In genomic region chr3:131026321-131027151, GRCh38 we compare ENCODE assay signal across 8 cellular contexts. TPM values are rescaled to one million over a fixed set of nuclear protein-coding genes. Genes with fewer than 3 reads are reported as not detected.
DNase-seq lines count a peak whose midpoint lies in the region; ATAC-seq lines count a peak whose summit lies in the region.

TSS of gene ASTE1 (minus strand) at chr3:131026825. CDS start at chr3:131025306, 1,519 bp downstream.
TSS of gene NEK11 (plus strand) at chr3:131026877. CDS start at chr3:131029709, 2,832 bp downstream.

- no peaks in the 10 kb centered on the region for H3K9me3 ChIP-seq in endocrine pancreas (ENCODE audit: control insufficient read depth, low read length)

- peaks cover 14% of the 10 kb centered on the region for H3K4me1 ChIP-seq in endocrine pancreas (ENCODE audit: control insufficient read depth, insufficient read depth, low read length)

- H3K27me3 ChIP-seq in endocrine pancreas (ENCODE audit: control insufficient read depth, insufficient read depth, low read length), result no peaks in the 10 kb centered on the region

- ATAC-seq in GM21360 (IDR thresholded peaks at IDR 0.05; ENCODE audit: unreplicated experiment), result peak; percentile 97

- peak within 1 kb of the TSS; percentile 76 for H3K4me3 ChIP-seq in endocrine pancreas (ENCODE audit: control insufficient read depth, insufficient read depth, low read length)

- DNase-seq in COLO829 (ENCODE audit: low spot score) (peak; percentile 81), HT-29 (ENCODE audit: low spot score) (peak; percentile 93), mesenteric fat pad (ENCODE audit: low spot score) (peak; percentile 95)
- DNase-seq in NK-92 treated with Interleukin-12 subunit alpha and Interleukin-12 subunit beta, amount 100 ng/mL, for 24 hours (lab: John Stamatoyannopoulos, UW), result peak; percentile 78
- DNase-seq in activated CD8-positive, alpha-beta memory T cell treated with anti-CD3 and anti-CD28 coated beads for 48 hours (ENCODE audit: low read depth in 2 of 3, low spot score in 2 of 3), result peak; percentile 69 to 83 (median 72)
- peak; percentile 73 for DNase-seq in stimulated activated CD8-positive, alpha-beta memory T cell treated with anti-CD3 and anti-CD28 coated beads, Interleukin-15, amount 100 ng/mL, for 24 hours (ENCODE audit: low read depth)

- H3K36me3 ChIP-seq in endocrine pancreas (ENCODE audit: control insufficient read depth, insufficient read depth, low read length), result no peaks in the 10 kb centered on the region

- H3K9ac ChIP-seq in endocrine pancreas (ENCODE audit: control insufficient read depth, insufficient read depth, low read length), result peak within 1 kb of the TSS; percentile 74

RNA-seq across cellular contexts. Expression of gene ASTE1, which starts in this region (rescaled TPM):
- total RNA-seq in HT-29 (2014; rRNA removed; shearing (Covaris generic)), result 4.5 and 6.5 TPM in 2 replicates
- total RNA-seq in mesenteric fat pad, result 5.5 TPM

RNA-seq across cellular contexts. Expression of gene NEK11, which starts in this region (rescaled TPM):
- 1.9 and 4.8 TPM in 2 replicates for total RNA-seq in HT-29 (2014; rRNA removed; shearing (Covaris generic))
- 5.7 TPM for total RNA-seq in mesenteric fat pad

Comparison
In these comparisons a context has a peak if more than half of its experiments do, and no peak if none do; other contexts are left out.
1. Peak in every context shown above with its lines: DNase-seq, ATAC-seq and H3K4me3 ChIP-seq.